In genomic region chrX:74422576-74423288, GRCh38 we compare ENCODE assay signal across 8 cellular contexts. TPM values are rescaled to one million over a fixed set of nuclear protein-coding genes. Genes with fewer than 3 reads are reported as not detected.
DNase-seq lines count a peak whose midpoint lies in the region; ATAC-seq and TF ChIP-seq lines count a peak whose summit lies in the region.

No MANE protein-coding gene starts in this region.

- H3K4me2 ChIP-seq in neural progenitor cell = peak overlapping the region; percentile 90

- no peaks in the 10 kb centered on the region for H3K9me3 ChIP-seq in neural progenitor cell (ENCODE audit: low read depth)

- no peaks in the 10 kb centered on the region for H3K9me3 Mint-ChIP-seq in activated naive CD8-positive, alpha-beta T cell (ENCODE audit: low read depth)
- H3K9me3 Mint-ChIP-seq in glutamatergic neuron (ENCODE audit: unreplicated experiment) (peaks cover 4% of the 10 kb centered on the region), neural progenitor cell (peaks cover 4% of the 10 kb centered on the region)

- no peak overlapping the region for H3K27ac Mint-ChIP-seq in activated naive CD8-positive, alpha-beta T cell
- peak overlapping the region; percentile 72 for H3K27ac Mint-ChIP-seq in glutamatergic neuron (ENCODE audit: unreplicated experiment)
- H3K27ac Mint-ChIP-seq in neural progenitor cell = peak overlapping the region; percentile 95

- TF ChIP-seq CTCF in AG04449 (IDR thresholded peaks at IDR 0.05; ENCODE audit: insufficient read depth, low read length, missing control alignments) = peak; percentile 46
- TF ChIP-seq CTCF in glutamatergic neuron (IDR thresholded peaks at IDR 0.05; ENCODE audit: partially characterized antibody, unreplicated experiment) = no peak
- peak; percentile 39 for TF ChIP-seq CTCF in neural progenitor cell (IDR thresholded peaks at IDR 0.05)

- H3K4me1 ChIP-seq in neural progenitor cell = peaks cover 5% of the 10 kb centered on the region

- no peak overlapping the region for H3K9ac ChIP-seq in neural progenitor cell

- H3K4me1 Mint-ChIP-seq in activated naive CD8-positive, alpha-beta T cell (ENCODE audit: low read depth) = peaks cover 10% of the 10 kb centered on the region
- H3K4me1 Mint-ChIP-seq in glutamatergic neuron (ENCODE audit: low read depth, unreplicated experiment) (peaks cover 2% of the 10 kb centered on the region), neural progenitor cell (peaks cover 25% of the 10 kb centered on the region)

- H3K36me3 ChIP-seq in H7 (replicated peaks; ENCODE audit: control insufficient read depth, insufficient read depth, low read length) (no peaks in the 10 kb centered on the region; the same call in 1 of the 2 replicates), neural progenitor cell (no peaks in the 10 kb centered on the region)

- H3K4me3 ChIP-seq in AG04449 (ENCODE audit: low read depth, low read length) = peak overlapping the region; percentile 63
- H3K4me3 ChIP-seq in H7 (ENCODE audit: insufficient read depth, low read depth, low read length) = peak overlapping the region; percentile 76
- H3K4me3 ChIP-seq in neural progenitor cell = peak overlapping the region; percentile 68

- CTCF ChIA-PET in AG04449 (lab: Yijun Ruan, JAX) = interaction anchor here (0.6 to 1.8 kb wide), 6 partner anchors 14 to 128 kb away, joined by 3 to 6 read pairs (median 3); no protein-coding TSS in a partner anchor

- H2AFZ ChIP-seq in neural progenitor cell (replicated peaks) = peak overlapping the region; percentile 68

- POLR2A ChIA-PET in AG04449 (lab: Yijun Ruan, JAX) = interaction anchor here (0.6 to 1.0 kb wide), 2 partner anchors 16 to 28 kb away, joined by 3 to 4 read pairs; no protein-coding TSS in a partner anchor

- no peaks in the 10 kb centered on the region for H3K36me3 Mint-ChIP-seq in activated naive CD8-positive, alpha-beta T cell
- no peaks in the 10 kb centered on the region for H3K36me3 Mint-ChIP-seq in glutamatergic neuron (ENCODE audit: unreplicated experiment)
- peaks cover 12% of the 10 kb centered on the region for H3K36me3 Mint-ChIP-seq in neural progenitor cell

- peaks cover 39% of the 10 kb centered on the region for H3F3A ChIP-seq in neural progenitor cell (ENCODE audit: low read depth)

- peaks cover 9% of the 10 kb centered on the region for H3K27me3 ChIP-seq in H7 (ENCODE audit: control insufficient read depth, insufficient read depth, low read length)
- H3K27me3 ChIP-seq in neural progenitor cell = no peaks in the 10 kb centered on the region

- ATAC-seq in GM21723 (IDR thresholded peaks at IDR 0.05; ENCODE audit: unreplicated experiment) (no peak), GM19328 (IDR thresholded peaks at IDR 0.05; ENCODE audit: unreplicated experiment) (no peak), GM21825 (IDR thresholded peaks at IDR 0.05; ENCODE audit: unreplicated experiment) (no peak)

- H3K4me3 Mint-ChIP-seq in activated naive CD8-positive, alpha-beta T cell = peak overlapping the region; percentile 75
- peak overlapping the region; percentile 80 for H3K4me3 Mint-ChIP-seq in glutamatergic neuron (ENCODE audit: unreplicated experiment)
- peak overlapping the region; percentile 93 for H3K4me3 Mint-ChIP-seq in neural progenitor cell

- peaks cover 10% of the 10 kb centered on the region for H3K79me2 ChIP-seq in neural progenitor cell (ENCODE audit: low read depth)

- peak overlapping the region; percentile 76 for H3K27ac ChIP-seq in neural progenitor cell

- H4K20me1 ChIP-seq in neural progenitor cell (ENCODE audit: low read depth) = no peaks in the 10 kb centered on the region

- DNase-seq in AG04449 (ENCODE audit: low read depth, low spot score) (no peak), H7 (peak; percentile 83), glutamatergic neuron (peak; percentile 71), neural progenitor cell (ENCODE audit: low spot score) (peak; percentile 78)

- H3K27me3 Mint-ChIP-seq in activated naive CD8-positive, alpha-beta T cell = no peaks in the 10 kb centered on the region
- H3K27me3 Mint-ChIP-seq in glutamatergic neuron (ENCODE audit: unreplicated experiment) = peaks cover 3% of the 10 kb centered on the region
- peaks cover 6% of the 10 kb centered on the region for H3K27me3 Mint-ChIP-seq in neural progenitor cell (ENCODE audit: insufficient read depth, low read depth)

RNA-seq across cellular contexts. Expression of gene SLC16A2, which starts 1.4 kb away (rescaled TPM):
- 78.7 and 86.9 TPM in 2 replicates for total RNA-seq in H7 (2014; rRNA removed; shearing (Covaris generic))
- total RNA-seq in glutamatergic neuron (ENCODE audit: unreplicated experiment) = 28.7 TPM
- total RNA-seq in neural progenitor cell (ENCODE audit: low replicate concordance) = 12.6 and 20.6 TPM in 2 replicates
